Comparison of ENCODE assay signal across 13 cellular contexts in genomic region chr13:21240586-21240985, GRCh38.
DNase-seq lines count a peak whose midpoint lies in the region; ATAC-seq and TF ChIP-seq lines count a peak whose summit lies in the region.
"Had no signal": no experiment of that assay in that cellular context is flagged by ENCODE, and none has a peak within 500 bp of the region (broad histone marks: within the 10 kb centered on the region; RNA-seq: fewer than 3 reads in every experiment).

No MANE protein-coding gene starts in this region.

- H3K9ac ChIP-seq in colonic mucosa (ENCODE audit: low read depth in 2 of 2, low read length in 2 of 2) = no peak overlapping the region

- peak; percentile 48 for DNase-seq in DMS53 (lab: John Stamatoyannopoulos, UW)
- no peak for DNase-seq in DMS53 treated with DMSO at 0.1 percent for 48 hours (lab: John Stamatoyannopoulos, UW; ENCODE audit: unreplicated experiment)
- peak; percentile 41 for DNase-seq in MV-4-11 (lab: John Stamatoyannopoulos, UW)
- DNase-seq in skeletal muscle cell (ENCODE audit: low read depth) = peak; percentile 25
- no peak for DNase-seq in activated T-cell treated with anti-CD3 and anti-CD28 coated beads, Interleukin-2, amount 50 U/mL, for 1 hour
- DNase-seq in colonic mucosa = no peak
- DNase-seq: activated effector memory CD4-positive, alpha-beta T cell treated with Interleukin-2 at 50 U/mL for 16 hours; NCI-H2227 treated with DMSO at 0.1 percent for 48 hours; SHP77 had no signal

- no peak overlapping the region for H3K27ac ChIP-seq in colonic mucosa
- H3K27ac ChIP-seq: 22Rv1 had no signal

- ATAC-seq in esophagus mucosa (peak; percentile 83), HG03159 (IDR thresholded peaks at IDR 0.05; ENCODE audit: unreplicated experiment) (no peak)
- ATAC-seq: K562 had no signal

- TF ChIP-seq CTCF in colonic mucosa (IDR thresholded peaks at IDR 0.05) = no peak

- no peaks in the 10 kb centered on the region for H3K36me3 ChIP-seq in colonic mucosa

- intact Hi-C loops in colonic mucosa (cut with DNase I) = no loop called here

- no peaks in the 10 kb centered on the region for H3K9me3 ChIP-seq in colonic mucosa

- no peaks in the 10 kb centered on the region for H3K27me3 ChIP-seq in colonic mucosa

- H3K4me3 ChIP-seq in skeletal muscle cell (ENCODE audit: low read depth, low read length) = peak overlapping the region; percentile 5
- no peak overlapping the region for H3K4me3 ChIP-seq in colonic mucosa
- H3K4me3 ChIP-seq: K562 had no signal

- H3K4me1 ChIP-seq in colonic mucosa = no peaks in the 10 kb centered on the region

Comparison
In these comparisons a context has a peak if more than half of its experiments do, and no peak if none do; other contexts are left out.
1. DNase-seq: peak in DMS53 (single experiment), MV-4-11 (single experiment) and skeletal muscle cell (single experiment); none in DMS53 treated with DMSO at 0.1 percent for 48 hours (single experiment), activated T-cell treated with anti-CD3 and anti-CD28 coated beads, Interleukin-2, amount 50 U/mL, for 1 hour (single experiment) and colonic mucosa (single experiment).